Comparison of ENCODE assay signal across 1 cellular context in the genomic region with DNA sequence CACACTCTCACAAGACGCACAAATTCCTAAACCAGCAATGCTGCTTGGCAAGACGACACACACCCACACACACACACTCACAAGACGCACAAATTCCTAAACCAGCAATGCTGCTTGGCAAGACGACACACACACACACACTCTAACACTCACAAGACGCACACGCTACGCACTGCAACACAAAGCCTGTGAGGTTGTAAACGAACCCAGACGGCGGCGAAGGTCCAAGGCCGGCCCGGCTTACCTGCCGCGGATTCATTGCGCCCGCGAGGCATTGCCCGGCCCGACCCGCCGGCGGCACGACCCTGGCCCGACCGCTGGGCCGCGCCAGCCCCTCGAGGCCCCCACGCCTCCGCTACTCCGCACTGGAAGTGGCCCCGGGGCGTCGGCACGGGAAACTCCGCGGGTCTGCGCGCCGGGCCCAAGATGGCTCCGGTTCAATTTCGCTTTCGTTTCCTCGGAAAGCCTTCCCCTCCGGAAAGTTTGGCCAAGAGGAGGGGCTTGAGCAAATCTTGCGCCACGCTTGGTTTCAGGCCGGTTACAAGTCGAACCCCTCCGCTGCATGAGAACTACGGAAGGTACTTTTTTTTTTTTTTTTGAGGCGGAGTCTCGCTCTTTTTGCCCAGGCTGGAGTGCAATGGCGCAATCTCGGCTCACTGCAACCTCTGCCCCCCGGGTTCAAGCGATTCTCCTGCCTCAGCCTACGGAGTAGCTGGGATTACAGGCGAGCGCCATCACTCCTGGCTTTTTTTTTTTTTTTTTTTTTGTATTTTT.
A peak's percentile ranks its signal among the peaks of the same experiment; 100 is the strongest.
TF ChIP-seq lines count a peak whose summit lies in the region.

Gene ADAR, minus strand, starts transcription at position 439 of the 774 bp plus-strand sequence. Its CDS starts 180 bp downstream, at position 259.

TF ChIP-seq in K562, 482 proteins besides CTCF, POLR2A, EP300 and RAD21 (continued from another document and continues in another):
- TF ChIP-seq, protein P1, sequence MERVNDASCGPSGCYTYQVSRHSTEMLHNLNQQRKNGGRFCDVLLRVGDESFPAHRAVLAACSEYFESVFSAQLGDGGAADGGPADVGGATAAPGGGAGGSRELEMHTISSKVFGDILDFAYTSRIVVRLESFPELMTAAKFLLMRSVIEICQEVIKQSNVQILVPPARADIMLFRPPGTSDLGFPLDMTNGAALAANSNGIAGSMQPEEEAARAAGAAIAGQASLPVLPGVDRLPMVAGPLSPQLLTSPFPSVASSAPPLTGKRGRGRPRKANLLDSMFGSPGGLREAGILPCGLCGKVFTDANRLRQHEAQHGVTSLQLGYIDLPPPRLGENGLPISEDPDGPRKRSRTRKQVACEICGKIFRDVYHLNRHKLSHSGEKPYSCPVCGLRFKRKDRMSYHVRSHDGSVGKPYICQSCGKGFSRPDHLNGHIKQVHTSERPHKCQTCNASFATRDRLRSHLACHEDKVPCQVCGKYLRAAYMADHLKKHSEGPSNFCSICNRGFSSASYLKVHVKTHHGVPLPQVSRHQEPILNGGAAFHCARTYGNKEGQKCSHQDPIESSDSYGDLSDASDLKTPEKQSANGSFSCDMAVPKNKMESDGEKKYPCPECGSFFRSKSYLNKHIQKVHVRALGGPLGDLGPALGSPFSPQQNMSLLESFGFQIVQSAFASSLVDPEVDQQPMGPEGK (CRISPR knock-in tag; IDR thresholded peaks at IDR 0.05; ENCODE audit: borderline replicate concordance) = no peak
- TF ChIP-seq, protein P2, sequence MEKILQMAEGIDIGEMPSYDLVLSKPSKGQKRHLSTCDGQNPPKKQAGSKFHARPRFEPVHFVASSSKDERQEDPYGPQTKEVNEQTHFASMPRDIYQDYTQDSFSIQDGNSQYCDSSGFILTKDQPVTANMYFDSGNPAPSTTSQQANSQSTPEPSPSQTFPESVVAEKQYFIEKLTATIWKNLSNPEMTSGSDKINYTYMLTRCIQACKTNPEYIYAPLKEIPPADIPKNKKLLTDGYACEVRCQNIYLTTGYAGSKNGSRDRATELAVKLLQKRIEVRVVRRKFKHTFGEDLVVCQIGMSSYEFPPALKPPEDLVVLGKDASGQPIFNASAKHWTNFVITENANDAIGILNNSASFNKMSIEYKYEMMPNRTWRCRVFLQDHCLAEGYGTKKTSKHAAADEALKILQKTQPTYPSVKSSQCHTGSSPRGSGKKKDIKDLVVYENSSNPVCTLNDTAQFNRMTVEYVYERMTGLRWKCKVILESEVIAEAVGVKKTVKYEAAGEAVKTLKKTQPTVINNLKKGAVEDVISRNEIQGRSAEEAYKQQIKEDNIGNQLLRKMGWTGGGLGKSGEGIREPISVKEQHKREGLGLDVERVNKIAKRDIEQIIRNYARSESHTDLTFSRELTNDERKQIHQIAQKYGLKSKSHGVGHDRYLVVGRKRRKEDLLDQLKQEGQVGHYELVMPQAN (IDR thresholded peaks at IDR 0.05; ENCODE audit: borderline replicate concordance) = peak; percentile 33
- no peak for TF ChIP-seq HMG20B (CRISPR knock-in tag; IDR thresholded peaks at IDR 0.05)
- no peak for TF ChIP-seq ZNF174 (CRISPR knock-in tag; IDR thresholded peaks at IDR 0.05)
- TF ChIP-seq BRF2 (IDR thresholded peaks at IDR 0.05; ENCODE audit: borderline replicate concordance, insufficient read depth, insufficient read length) = no peak
- no peak for TF ChIP-seq KDM2B (CRISPR knock-in tag; IDR thresholded peaks at IDR 0.05)
- TF ChIP-seq GTF3C2 (IDR thresholded peaks at IDR 0.05; ENCODE audit: borderline replicate concordance, extremely low read depth, insufficient read length) = no peak
- TF ChIP-seq, protein P3, sequence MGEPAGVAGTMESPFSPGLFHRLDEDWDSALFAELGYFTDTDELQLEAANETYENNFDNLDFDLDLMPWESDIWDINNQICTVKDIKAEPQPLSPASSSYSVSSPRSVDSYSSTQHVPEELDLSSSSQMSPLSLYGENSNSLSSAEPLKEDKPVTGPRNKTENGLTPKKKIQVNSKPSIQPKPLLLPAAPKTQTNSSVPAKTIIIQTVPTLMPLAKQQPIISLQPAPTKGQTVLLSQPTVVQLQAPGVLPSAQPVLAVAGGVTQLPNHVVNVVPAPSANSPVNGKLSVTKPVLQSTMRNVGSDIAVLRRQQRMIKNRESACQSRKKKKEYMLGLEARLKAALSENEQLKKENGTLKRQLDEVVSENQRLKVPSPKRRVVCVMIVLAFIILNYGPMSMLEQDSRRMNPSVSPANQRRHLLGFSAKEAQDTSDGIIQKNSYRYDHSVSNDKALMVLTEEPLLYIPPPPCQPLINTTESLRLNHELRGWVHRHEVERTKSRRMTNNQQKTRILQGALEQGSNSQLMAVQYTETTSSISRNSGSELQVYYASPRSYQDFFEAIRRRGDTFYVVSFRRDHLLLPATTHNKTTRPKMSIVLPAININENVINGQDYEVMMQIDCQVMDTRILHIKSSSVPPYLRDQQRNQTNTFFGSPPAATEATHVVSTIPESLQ (CRISPR knock-in tag; IDR thresholded peaks at IDR 0.05) = 0 out of 2 replicates have a peak, but pooled peaks have one; percentile 26
- TF ChIP-seq SMARCC2 (IDR thresholded peaks at IDR 0.05; ENCODE audit: low read depth) = no peak
- peak; percentile 59 for TF ChIP-seq TAF7 (tag; IDR thresholded peaks at IDR 0.05)
- no peak for TF ChIP-seq TOE1 (IDR thresholded peaks at IDR 0.05; ENCODE audit: borderline replicate concordance)
- TF ChIP-seq TOE1 (CRISPR knock-in tag; IDR thresholded peaks at IDR 0.05; ENCODE audit: borderline replicate concordance, low read depth) = no peak
- TF ChIP-seq ATF7 (IDR thresholded peaks at IDR 0.05) = 0 out of 2 replicates have a peak, but pooled peaks have one; percentile 20
- no peak for TF ChIP-seq PYGO2 (tag; IDR thresholded peaks at IDR 0.05)
- no peak for TF ChIP-seq CREBBP (IDR thresholded peaks at IDR 0.05; ENCODE audit: low read depth, low read length)
- TF ChIP-seq POLR3G (IDR thresholded peaks at IDR 0.05; ENCODE audit: extremely low read depth, insufficient read length, insufficient replicate concordance) = no peak
- no peak for TF ChIP-seq ZFP30 (CRISPR knock-in tag; IDR thresholded peaks at IDR 0.05; ENCODE audit: borderline replicate concordance)
- TF ChIP-seq ELF1 (tag; IDR thresholded peaks at IDR 0.05) = peak; percentile 73
- TF ChIP-seq CBX2 (IDR thresholded peaks at IDR 0.05; ENCODE audit: insufficient read depth, low read length, poor library complexity, severe bottlenecking) = no peak
- no peak for TF ChIP-seq PTTG1 (tag; IDR thresholded peaks at IDR 0.05; ENCODE audit: low read depth)
- no peak for TF ChIP-seq TCF15 (CRISPR knock-in tag; IDR thresholded peaks at IDR 0.05)
- TF ChIP-seq TEAD1 (CRISPR knock-in tag; IDR thresholded peaks at IDR 0.05) = peak in 1 of 2 experiments; percentile 66; a peak in 1 of 4 replicates
- no peak for TF ChIP-seq DEAF1 (CRISPR knock-in tag; IDR thresholded peaks at IDR 0.05)
- no peak for TF ChIP-seq ZHX1 (conservative IDR thresholded peaks at IDR 0.05; ENCODE audit: low read length)
- peak; percentile 56; the same call in 1 of the 2 replicates for TF ChIP-seq ARID4B (CRISPR knock-in tag; IDR thresholded peaks at IDR 0.05)
- TF ChIP-seq HNRNPK (IDR thresholded peaks at IDR 0.05; ENCODE audit: low read depth, low read length, poor library complexity, severe bottlenecking) = no peak
- TF ChIP-seq BMI1 (IDR thresholded peaks at IDR 0.05; ENCODE audit: low read length) = no peak
- TF ChIP-seq CAMTA2 (CRISPR knock-in tag; conservative IDR thresholded peaks at IDR 0.05) = no peak
- no peak for TF ChIP-seq SIRT6 (IDR thresholded peaks at IDR 0.05; ENCODE audit: low read depth, low read length)
- no peak for TF ChIP-seq MTF1 (CRISPR knock-in tag; IDR thresholded peaks at IDR 0.05; ENCODE audit: borderline replicate concordance)
- TF ChIP-seq ELF2 (CRISPR knock-in tag; IDR thresholded peaks at IDR 0.05) = no peak
- peak; percentile 96 for TF ChIP-seq CEBPB (tag; IDR thresholded peaks at IDR 0.05)
- TF ChIP-seq ZNF124 (CRISPR knock-in tag; IDR thresholded peaks at IDR 0.05) = no peak
- TF ChIP-seq MBD2 (IDR thresholded peaks at IDR 0.05; ENCODE audit: borderline replicate concordance, low read depth) = no peak
- TF ChIP-seq HNRNPLL (IDR thresholded peaks at IDR 0.05; ENCODE audit: low read depth, low read length, poor library complexity, severe bottlenecking) = peak; percentile 78
- TF ChIP-seq ETV1 (tag; conservative IDR thresholded peaks at IDR 0.05; ENCODE audit: low read depth) = peak; percentile 87
- no peak; the same call in 1 of the 2 replicates for TF ChIP-seq SMARCE1 (IDR thresholded peaks at IDR 0.05)
